Comparison of ENCODE assay signal across 30 cellular contexts in genomic region chr3:123130079-123130726, GRCh38.
DNase-seq lines count a peak whose midpoint lies in the region; ATAC-seq, FAIRE-seq and TF ChIP-seq lines count a peak whose summit lies in the region.
"Had no signal": no experiment of that assay in that cellular context is flagged by ENCODE, and none has a peak within 500 bp of the region (broad histone marks: within the 10 kb centered on the region; RNA-seq: fewer than 3 reads in every experiment).

No MANE protein-coding gene starts in this region.

- no peak overlapping the region for H3K4me3 ChIP-seq in HUES6 (ENCODE audit: low read depth, low read length)
- H3K4me3 ChIP-seq in colonic mucosa, result peak overlapping the region; percentile 1
- H3K4me3 ChIP-seq in right lobe of liver, result peak overlapping the region in 1 of 3 donors; percentile 42
- H3K4me3 ChIP-seq in small intestine (ENCODE audit: low read depth in 1 of 2, low read length in 2 of 2), result no peak overlapping the region
- no peak overlapping the region for H3K4me3 ChIP-seq in Karpas-422 (ENCODE audit: low read length)
- no peak overlapping the region for H3K4me3 ChIP-seq in body of pancreas
- H3K4me3 ChIP-seq: BLaER1 treated with 17β-estradiol and CSF1 and Interleukin-3, amounts not matched to agents 10 nM and 100 nM; HAP-1; pancreas; right atrium auricular region; upper lobe of left lung had no signal

- H3K79me2 ChIP-seq in Karpas-422 (ENCODE audit: low read length), result no peaks in the 10 kb centered on the region

- intact Hi-C loops in colonic mucosa (cut with DNase I), result no loop called here
- intact Hi-C loops in right lobe of liver (cut with DNase I), result no loop called here
- intact Hi-C loops in body of pancreas (cut with DNase I), result no loop called here

- no peak overlapping the region for H3K4me2 ChIP-seq in Karpas-422 (ENCODE audit: low read depth, low read length, poor library complexity, severe bottlenecking)
- H3K4me2 ChIP-seq: BLaER1 treated with 17β-estradiol and CSF1 and Interleukin-3, amounts not matched to agents 10 nM and 100 nM had no signal

- peak; percentile 85 to 93 (median 90) for ATAC-seq in right lobe of liver
- ATAC-seq in body of pancreas, result no peak
- no peak for ATAC-seq in HG03571 (IDR thresholded peaks at IDR 0.05; ENCODE audit: unreplicated experiment)
- ATAC-seq in HG03175 (IDR thresholded peaks at IDR 0.05; ENCODE audit: unreplicated experiment), result no peak
- ATAC-seq: activated naive CD4-positive, alpha-beta T cell treated with anti-CD3 and anti-CD28 coated beads, Interleukin-2, amount 50 U/mL, for 72 hours; Panc1 had no signal

- 57% methylated on average over 4 of the region's 12 CpGs for WGBS in right lobe of liver (ENCODE audit: insufficient coverage, low coverage, low lambda C conversion rate, missing lambda C conversion rate)
- 28 to 69% (median 46%) methylated on average over 12 of the region's 12 CpGs for WGBS in small intestine, 3 donors
- 96 to 98% methylated on average over 11 to 12 of the region's 12 CpGs for WGBS in body of pancreas, 2 donors

- H3K27ac ChIP-seq in HUES6 (ENCODE audit: low read depth, low read length) (peak overlapping the region; percentile 40; the same call in 1 of the 2 replicates), colonic mucosa (peak overlapping the region; percentile 87), right lobe of liver (peak overlapping the region; percentile 68 to 91 (median 79)), small intestine (ENCODE audit: low read depth in 1 of 2, low read length in 1 of 2) (peak overlapping the region; percentile 85 to 93), Karpas-422 (ENCODE audit: low read length) (no peak overlapping the region), body of pancreas (no peak overlapping the region)
- H3K27ac ChIP-seq: BLaER1 treated with 17β-estradiol and CSF1 and Interleukin-3, amounts not matched to agents 10 nM and 100 nM; pancreas; right atrium auricular region; upper lobe of left lung; VCaP had no signal

- DNase-seq in colonic mucosa (peak; percentile 91), right lobe of liver (peak; percentile 68 to 88 (median 86)), small intestine (peak; percentile 99), Karpas-422 (no peak), body of pancreas (no peak)
- DNase-seq: activated CD4-positive, alpha-beta T cell treated with anti-CD3 and anti-CD28 coated beads, Interleukin-2, amount 10 ng/mL, durations not matched to agents 24 days and 14 days; anterior cingulate cortex; DMS53; effector memory CD4-positive, alpha-beta T cell; NCI-H1092; NCI-H1694 treated with DMSO at 0.1 percent for 48 hours; NCI-H446 treated with DMSO at 0.1 percent for 48 hours; NCI-H774; stimulated activated CD4-positive, alpha-beta T cell treated with anti-CD3 and anti-CD28 coated beads, Interleukin-2, amount 100 ng/mL, for 24 hours; SW 1271; T1000; upper lobe of left lung had no signal

- H3K36me3 ChIP-seq in HUES6 (ENCODE audit: control insufficient read depth, insufficient read depth, low read length), result peaks cover 81% of the 10 kb centered on the region
- H3K36me3 ChIP-seq in colonic mucosa, result no peaks in the 10 kb centered on the region
- peaks cover 0 to 63% (median 26%) of the 10 kb centered on the region in 4 donors for H3K36me3 ChIP-seq in right lobe of liver
- peaks cover 0 to 9% of the 10 kb centered on the region in 2 donors for H3K36me3 ChIP-seq in small intestine (ENCODE audit: control insufficient read depth in 2 of 2, insufficient read depth in 2 of 2, low read length in 2 of 2)
- no peaks in the 10 kb centered on the region for H3K36me3 ChIP-seq in Karpas-422 (ENCODE audit: insufficient read depth, low read length)
- peaks cover 0 to 9% of the 10 kb centered on the region in 2 donors for H3K36me3 ChIP-seq in body of pancreas (replicated peaks in 1 of 2; ENCODE audit: insufficient read depth in 1 of 2, low read depth in 2 of 2)

- H4K20me1 ChIP-seq in Karpas-422 (ENCODE audit: insufficient read depth, low read depth, low read length), result no peaks in the 10 kb centered on the region
- H4K20me1 ChIP-seq: BLaER1 treated with 17β-estradiol and CSF1 and Interleukin-3, amounts not matched to agents 10 nM and 100 nM had no signal

- TF ChIP-seq CTCF in colonic mucosa (IDR thresholded peaks at IDR 0.05), result no peak
- TF ChIP-seq CTCF in right lobe of liver (IDR thresholded peaks at IDR 0.05), result no peak
- TF ChIP-seq CTCF in body of pancreas (IDR thresholded peaks at IDR 0.05), result no peak

- FAIRE-seq in small intestine (lab: Jason Lieb, UNC), result no peak
- FAIRE-seq: bronchial epithelial cell, colon, islet of Langerhans, pancreas had no signal

- H3K9me2 ChIP-seq in Karpas-422 (replicated peaks; ENCODE audit: insufficient read depth, low read length), result no peaks in the 10 kb centered on the region

- H3K27me3 ChIP-seq in HUES6 (ENCODE audit: control insufficient read depth, insufficient read depth, low read length) (no peaks in the 10 kb centered on the region), colonic mucosa (no peaks in the 10 kb centered on the region), right lobe of liver (no peaks in the 10 kb centered on the region), small intestine (ENCODE audit: control insufficient read depth in 2 of 2, insufficient read depth in 2 of 2, low read length in 2 of 2) (no peaks in the 10 kb centered on the region), Karpas-422 (ENCODE audit: low read length) (no peaks in the 10 kb centered on the region), body of pancreas (no peaks in the 10 kb centered on the region)
- H3K27me3 ChIP-seq: BLaER1 treated with 17β-estradiol and CSF1 and Interleukin-3, amounts not matched to agents 10 nM and 100 nM; pancreas; right atrium auricular region; upper lobe of left lung had no signal

- H3K4me1 ChIP-seq in HUES6 (ENCODE audit: control insufficient read depth, insufficient read depth, low read length) (no peaks in the 10 kb centered on the region; the same call in 1 of the 2 replicates), colonic mucosa (peaks cover 4% of the 10 kb centered on the region), right lobe of liver (peaks cover 0 to 26% (median 13%) of the 10 kb centered on the region in 4 donors), small intestine (ENCODE audit: control insufficient read depth in 2 of 2, insufficient read depth in 1 of 2, low read depth in 1 of 2, low read length in 1 of 2) (peaks cover 0 to 4% of the 10 kb centered on the region in 2 donors), Karpas-422 (ENCODE audit: low read length) (peaks cover 5% of the 10 kb centered on the region; the same call in 1 of the 2 replicates), body of pancreas (no peaks in the 10 kb centered on the region)
- H3K4me1 ChIP-seq: BLaER1 treated with 17β-estradiol and CSF1 and Interleukin-3, amounts not matched to agents 10 nM and 100 nM; HAP-1; pancreas; right atrium auricular region; upper lobe of left lung had no signal

- no peak overlapping the region for H3K9ac ChIP-seq in HUES6 (ENCODE audit: low read length)
- H3K9ac ChIP-seq in colonic mucosa (ENCODE audit: low read depth in 2 of 2, low read length in 2 of 2), result peak overlapping the region; percentile 37 to 78
- no peak overlapping the region for H3K9ac ChIP-seq in Karpas-422 (ENCODE audit: low read length)
- H3K9ac ChIP-seq: BLaER1 treated with 17β-estradiol and CSF1 and Interleukin-3, amounts not matched to agents 10 nM and 100 nM had no signal

- peak; percentile 52 for TF ChIP-seq POLR2A in right lobe of liver (IDR thresholded peaks at IDR 0.05)
- no peak for TF ChIP-seq POLR2A in body of pancreas (IDR thresholded peaks at IDR 0.05)

- H2AFZ ChIP-seq in Karpas-422 (ENCODE audit: low read length), result no peak overlapping the region

- no peaks in the 10 kb centered on the region for H3K9me3 ChIP-seq in HUES6 (ENCODE audit: control insufficient read depth, insufficient read depth, low read depth, low read length)
- H3K9me3 ChIP-seq in colonic mucosa, result no peaks in the 10 kb centered on the region
- H3K9me3 ChIP-seq in right lobe of liver, result no peaks in the 10 kb centered on the region
- no peaks in the 10 kb centered on the region for H3K9me3 ChIP-seq in small intestine (ENCODE audit: control insufficient read depth, low read depth)
- no peaks in the 10 kb centered on the region for H3K9me3 ChIP-seq in Karpas-422 (ENCODE audit: low read length)
- no peaks in the 10 kb centered on the region for H3K9me3 ChIP-seq in body of pancreas
- H3K9me3 ChIP-seq: BLaER1 treated with 17β-estradiol and CSF1 and Interleukin-3, amounts not matched to agents 10 nM and 100 nM; HAP-1; pancreas; right atrium auricular region; upper lobe of left lung had no signal

Comparison
In these comparisons a context has a peak if more than half of its experiments do, and no peak if none do; other contexts are left out.
1. H3K27ac ChIP-seq: peak in HUES6 (single experiment), colonic mucosa (single experiment), right lobe of liver (3 of 3) and small intestine (2 of 2); none in Karpas-422 (single experiment) and body of pancreas (0 of 4).
2. H3K9ac ChIP-seq: peak in colonic mucosa (2 of 2); none in HUES6 (single experiment) and Karpas-422 (single experiment).
3. DNase-seq: peak in colonic mucosa (single experiment), right lobe of liver (3 of 3) and small intestine (single experiment); none in Karpas-422 (single experiment) and body of pancreas (0 of 4).
4. ATAC-seq: peak in right lobe of liver (4 of 4); none in body of pancreas (single experiment), HG03571 (single experiment) and HG03175 (single experiment).